ENCODE assay signal across 17 cellular contexts in genomic region chr19:49212302-49212701, GRCh38. TPM values are rescaled to one million over a fixed set of nuclear protein-coding genes. Genes with fewer than 3 reads are reported as not detected.
DNase-seq lines count a peak whose midpoint lies in the region; ATAC-seq and TF ChIP-seq lines count a peak whose summit lies in the region.
"Had no signal": no experiment of that assay in that cellular context is flagged by ENCODE, and none has a peak within 500 bp of the region (broad histone marks: within the 10 kb centered on the region; RNA-seq: fewer than 3 reads in every experiment).

No MANE protein-coding gene starts in this region.

- peaks cover 11% of the 10 kb centered on the region for H3K27me3 Mint-ChIP-seq in brain
- H3K27me3 Mint-ChIP-seq in CD8-positive, alpha-beta memory T cell = peaks cover 10 to 11% of the 10 kb centered on the region in 2 donors

- no peak for TF ChIP-seq POLR2A in spleen (IDR thresholded peaks at IDR 0.05)

- no peak overlapping the region for H3K4me3 ChIP-seq in left ventricle myocardium inferior
- H3K4me3 ChIP-seq in brain microvascular endothelial cell (ENCODE audit: low read depth, low read length) = no peak overlapping the region
- H3K4me3 ChIP-seq in WERI-Rb-1 (ENCODE audit: low read depth, low read length) = no peak overlapping the region
- no peak overlapping the region for H3K4me3 ChIP-seq in CD8-positive, alpha-beta memory T cell (ENCODE audit: low read length)
- H3K4me3 ChIP-seq in spleen = no peak overlapping the region
- H3K4me3 ChIP-seq: heart right ventricle, thoracic aorta had no signal

- H3K27me3 ChIP-seq in left ventricle myocardium inferior (ENCODE audit: low read depth) = no peaks in the 10 kb centered on the region
- no peaks in the 10 kb centered on the region for H3K27me3 ChIP-seq in brain microvascular endothelial cell (replicated peaks)
- no peaks in the 10 kb centered on the region for H3K27me3 ChIP-seq in WERI-Rb-1 (ENCODE audit: insufficient read depth, low read depth, severe bottlenecking)
- no peaks in the 10 kb centered on the region for H3K27me3 ChIP-seq in CD8-positive, alpha-beta memory T cell (ENCODE audit: insufficient read depth, low read length, poor library complexity, severe bottlenecking)
- no peaks in the 10 kb centered on the region for H3K27me3 ChIP-seq in spleen (replicated peaks in 1 of 7)
- H3K27me3 ChIP-seq: heart right ventricle had no signal

- H3K4me3 Mint-ChIP-seq in brain = no peak overlapping the region
- no peak overlapping the region for H3K4me3 Mint-ChIP-seq in CD8-positive, alpha-beta memory T cell

- H3K4me1 Mint-ChIP-seq in brain = peaks cover 19% of the 10 kb centered on the region
- H3K4me1 Mint-ChIP-seq in CD8-positive, alpha-beta memory T cell = peaks cover 9 to 13% (median 12%) of the 10 kb centered on the region in 3 donors

- H3K36me3 Mint-ChIP-seq in brain = peaks cover 27% of the 10 kb centered on the region
- H3K36me3 Mint-ChIP-seq in CD8-positive, alpha-beta memory T cell = no peaks in the 10 kb centered on the region

- CTCF ChIA-PET in CD8-positive, alpha-beta memory T cell (lab: Charles Lee) = no interaction called here

- POLR2A ChIA-PET in CD8-positive, alpha-beta memory T cell (lab: Charles Lee) = no interaction called here

- TF ChIP-seq CTCF in left ventricle myocardium inferior (IDR thresholded peaks at IDR 0.05; ENCODE audit: borderline replicate concordance) (no peak), brain (conservative IDR thresholded peaks at IDR 0.05) (no peak), brain microvascular endothelial cell (IDR thresholded peaks at IDR 0.05; ENCODE audit: low read depth, low read length, missing control alignments) (no peak), WERI-Rb-1 (IDR thresholded peaks at IDR 0.05; ENCODE audit: low read depth, low read length) (no peak), spleen (IDR thresholded peaks at IDR 0.05 in 8 of 11, conservative IDR thresholded peaks at IDR 0.05 in 3 of 11) (no peak)

- peak overlapping the region in 3 of 5 experiments; percentile 5 to 71 (median 61) for H3K27ac Mint-ChIP-seq in brain
- H3K27ac Mint-ChIP-seq in CD8-positive, alpha-beta memory T cell = no peak overlapping the region
- H3K27ac Mint-ChIP-seq: progenitor cell of endocrine pancreas had no signal

- DNase-seq in Right ventricle myocardium superior = peak; percentile 12
- DNase-seq in left ventricle myocardium inferior = no peak
- peak; percentile 75 for DNase-seq in NCI-H69 (lab: John Stamatoyannopoulos, UW)
- no peak for DNase-seq in brain microvascular endothelial cell
- no peak for DNase-seq in WERI-Rb-1
- DNase-seq in CD8-positive, alpha-beta memory T cell = no peak
- DNase-seq in spleen = no peak
- DNase-seq: activated naive CD4-positive, alpha-beta T cell; central memory CD4-positive, alpha-beta T cell; heart right ventricle; NCI-H524 had no signal

- H3K9me3 Mint-ChIP-seq in brain = no peaks in the 10 kb centered on the region
- no peaks in the 10 kb centered on the region for H3K9me3 Mint-ChIP-seq in CD8-positive, alpha-beta memory T cell

- 4 to 8% (median 6%) methylated on average over 2 of the region's 2 CpGs for WGBS in spleen, 5 donors

- H3K9me3 ChIP-seq in left ventricle myocardium inferior (replicated peaks) (no peaks in the 10 kb centered on the region), WERI-Rb-1 (ENCODE audit: severe bottlenecking) (no peaks in the 10 kb centered on the region), spleen (peaks cover 0 to 2% (median 0%) of the 10 kb centered on the region in 8 donors)
- H3K9me3 ChIP-seq in CD8-positive, alpha-beta memory T cell (ENCODE audit: low read length) = no peaks in the 10 kb centered on the region
- H3K9me3 ChIP-seq: heart right ventricle, thoracic aorta had no signal

- peaks cover 44% of the 10 kb centered on the region for H3K36me3 ChIP-seq in left ventricle myocardium inferior
- peaks cover 25% of the 10 kb centered on the region for H3K36me3 ChIP-seq in brain microvascular endothelial cell (replicated peaks)
- no peaks in the 10 kb centered on the region for H3K36me3 ChIP-seq in WERI-Rb-1
- no peaks in the 10 kb centered on the region for H3K36me3 ChIP-seq in CD8-positive, alpha-beta memory T cell (ENCODE audit: insufficient read depth, low read length)
- peaks cover 0 to 5% (median 0%) of the 10 kb centered on the region in 6 donors for H3K36me3 ChIP-seq in spleen

- peaks cover 23% of the 10 kb centered on the region for H3K4me1 ChIP-seq in left ventricle myocardium inferior
- no peaks in the 10 kb centered on the region for H3K4me1 ChIP-seq in CD8-positive, alpha-beta memory T cell (ENCODE audit: insufficient read depth, low read length)
- H3K4me1 ChIP-seq in spleen = peaks cover 0 to 23% (median 12%) of the 10 kb centered on the region in 6 donors

- intact Hi-C loops in Right ventricle myocardium superior (cut with DNase I) = no loop called here
- intact Hi-C loops in left ventricle myocardium inferior (cut with micrococcal nuclease) = no loop called here
- intact Hi-C loops in spleen (cut with DNase I; ENCODE audit: low total_unique reads) = no loop called here

- ATAC-seq in Right ventricle myocardium superior (ENCODE audit: poor library complexity) = no peak
- ATAC-seq: HCT116 had no signal

- in situ Hi-C loops in brain microvascular endothelial cell (cut with HindIII; ENCODE audit: low pct_ligation_motif_present, low sequenced_read_pairs) = no loop called here

- no peak overlapping the region for H3K27ac ChIP-seq in left ventricle myocardium inferior (replicated peaks)
- no peak overlapping the region for H3K27ac ChIP-seq in brain microvascular endothelial cell
- no peak overlapping the region for H3K27ac ChIP-seq in WERI-Rb-1
- no peak overlapping the region for H3K27ac ChIP-seq in CD8-positive, alpha-beta memory T cell (ENCODE audit: low read depth, low read length)
- H3K27ac ChIP-seq in spleen = no peak overlapping the region
- H3K27ac ChIP-seq: HL-60, thoracic aorta had no signal

RNA-seq across cellular contexts. Expression of gene TRPM4, which starts 54.7 kb away (rescaled TPM):
- 24.8 TPM for total RNA-seq in Right ventricle myocardium superior
- 31.5 TPM for total RNA-seq in left ventricle myocardium inferior
- polyA plus RNA-seq in brain (ENCODE audit: insufficient read depth, low read depth, low replicate concordance) = 3.2 TPM
- not detected for total RNA-seq in CD8-positive, alpha-beta memory T cell
- not detected for polyA plus RNA-seq in CD8-positive, alpha-beta memory T cell
- total RNA-seq in spleen = 10 to 100 TPM in 5 of 7 donors, 1 to 10 TPM in 2; 3.6 to 28.7 (median 13.2) TPM
- 10 to 100 TPM in 1 of 3 donors, 1 to 10 TPM in 2; 3.3 to 18.7 (median 4.6) TPM for polyA plus RNA-seq in spleen

RNA-seq across cellular contexts. Expression of gene HRC, which starts 57.1 kb away (rescaled TPM):
- total RNA-seq in Right ventricle myocardium superior = 878 TPM
- total RNA-seq in left ventricle myocardium inferior = 1,040 TPM
- 3.0 TPM for polyA plus RNA-seq in brain (ENCODE audit: insufficient read depth, low read depth, low replicate concordance)
- not detected for total RNA-seq in CD8-positive, alpha-beta memory T cell
- not detected for polyA plus RNA-seq in CD8-positive, alpha-beta memory T cell
- under 1 TPM in 2 of 7 donors, not detected in 5; 0.27 to 0.47 TPM for total RNA-seq in spleen
- under 1 TPM; 0.07 to 0.27 (median 0.22) TPM for polyA plus RNA-seq in spleen
- total RNA-seq: activated CD8-positive, alpha-beta memory T cell treated with anti-CD3 and anti-CD28 coated beads for 36 hours had no signal

Comparison
In these comparisons a context has a peak if more than half of its experiments do, and no peak if none do; other contexts are left out.
1. DNase-seq: peak in Right ventricle myocardium superior (single experiment) and NCI-H69 (single experiment); none in left ventricle myocardium inferior (single experiment), brain microvascular endothelial cell (single experiment), WERI-Rb-1 (single experiment), CD8-positive, alpha-beta memory T cell (0 of 5) and spleen (single experiment).
2. H3K27ac Mint-ChIP-seq: peak in brain (3 of 5); none in CD8-positive, alpha-beta memory T cell (0 of 8).
3. RNA of gene HRC, which starts 57.1 kb away (total RNA-seq): 1,040 TPM in left ventricle myocardium inferior (single experiment) and 878 TPM in Right ventricle myocardium superior (single experiment); not detected in CD8-positive, alpha-beta memory T cell and 0.27 to 0.47 TPM in spleen; every median in the first group is over 100 times any median in the second.